Comparison of ENCODE assay signal across 18 cellular contexts in the genomic region with DNA sequence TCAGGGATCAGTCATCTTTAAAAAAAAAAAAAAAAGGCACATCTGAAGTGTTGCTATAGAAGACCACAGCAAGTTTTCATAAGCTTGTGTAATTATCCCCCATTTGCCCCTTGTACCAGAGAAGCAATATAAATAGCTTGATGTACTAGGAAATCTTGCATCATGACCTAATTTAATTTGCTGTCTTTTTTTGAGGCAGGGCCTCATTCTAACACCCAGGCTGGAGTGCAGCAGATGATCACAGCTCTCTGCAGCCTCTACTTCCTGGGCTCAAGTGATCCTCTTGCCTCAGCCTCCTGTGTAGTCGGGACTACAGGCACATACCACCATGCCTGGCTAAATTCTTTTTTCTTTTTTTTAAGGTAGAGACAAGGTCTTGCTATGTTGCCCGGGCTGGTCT.
"Had no signal": no experiment of that assay in that cellular context is flagged by ENCODE, and none has a peak within 500 bp of the region (broad histone marks: within the 10 kb centered on the region; RNA-seq: fewer than 3 reads in every experiment).

No MANE protein-coding gene starts in this region.

- H3K9me3 Mint-ChIP-seq: activated B cell treated with CpG ODN at 0.5 μM for 24 hours; activated T-helper 1 cell treated with anti-CD3 and anti-CD28 coated beads, Interleukin-12 subunit alpha, Interleukin-12 subunit beta, Interleukin-2, Interleukin-4 antibody, amounts not matched to agents 30 ng/mL and 10 ng/mL and 1 ng/mL, durations not matched to agents 14 hours and 24 hours and 36 hours; nephron had no signal

- H3K4me1 Mint-ChIP-seq: activated B cell treated with CpG ODN at 0.5 μM for 24 hours, nephron had no signal

- H3K27ac ChIP-seq: gastroesophageal sphincter, left ventricle myocardium inferior, parathyroid adenoma, thyroid gland, vagina had no signal

- H3K4me3 ChIP-seq: gastroesophageal sphincter, heart right ventricle, left ventricle myocardium inferior, sigmoid colon, spleen, thyroid gland, vagina had no signal

- DNase-seq: activated B cell treated with CpG ODN at 0.5 μM for 24 hours; activated CD4-positive, alpha-beta T cell treated with anti-CD3 and anti-CD28 coated beads for 48 hours; activated gamma-delta T cell treated with Interleukin-2 at 50 U/mL for 16 hours; amygdala; heart right ventricle; left ventricle myocardium inferior; mammary epithelial cell; midbrain; sigmoid colon; spleen; stimulated activated naive CD4-positive, alpha-beta T cell; thyroid gland had no signal

- H3K4me3 Mint-ChIP-seq: activated B cell treated with CpG ODN at 0.5 μM for 24 hours; activated naive CD8-positive, alpha-beta T cell; activated T-helper 1 cell treated with anti-CD3 and anti-CD28 coated beads, Interleukin-12 subunit alpha, Interleukin-12 subunit beta, Interleukin-2, Interleukin-4 antibody, amounts not matched to agents 30 ng/mL and 10 ng/mL and 1 ng/mL, durations not matched to agents 14 hours and 24 hours and 36 hours; nephron had no signal

- H3K4me1 ChIP-seq: left ventricle myocardium inferior, parathyroid adenoma, sigmoid colon, thyroid gland, vagina had no signal

- ATAC-seq: gastroesophageal sphincter, heart right ventricle had no signal

- H3K27me3 Mint-ChIP-seq: activated B cell treated with CpG ODN at 0.5 μM for 24 hours; activated naive CD8-positive, alpha-beta T cell had no signal

- H3K27ac Mint-ChIP-seq: activated B cell treated with CpG ODN at 0.5 μM for 24 hours; activated naive CD8-positive, alpha-beta T cell; activated T-helper 1 cell treated with anti-CD3 and anti-CD28 coated beads, Interleukin-12 subunit alpha, Interleukin-12 subunit beta, Interleukin-2, Interleukin-4 antibody, amounts not matched to agents 30 ng/mL and 10 ng/mL and 1 ng/mL, durations not matched to agents 14 hours and 24 hours and 36 hours; nephron had no signal

- H3K9me3 ChIP-seq: gastroesophageal sphincter, heart right ventricle, left ventricle myocardium inferior, sigmoid colon, spleen, thyroid gland, vagina had no signal

- H3K27me3 ChIP-seq: gastroesophageal sphincter, heart right ventricle, sigmoid colon, spleen, thyroid gland, vagina had no signal
